ENCODE assay signal across 28 cellular contexts in the genomic region with DNA sequence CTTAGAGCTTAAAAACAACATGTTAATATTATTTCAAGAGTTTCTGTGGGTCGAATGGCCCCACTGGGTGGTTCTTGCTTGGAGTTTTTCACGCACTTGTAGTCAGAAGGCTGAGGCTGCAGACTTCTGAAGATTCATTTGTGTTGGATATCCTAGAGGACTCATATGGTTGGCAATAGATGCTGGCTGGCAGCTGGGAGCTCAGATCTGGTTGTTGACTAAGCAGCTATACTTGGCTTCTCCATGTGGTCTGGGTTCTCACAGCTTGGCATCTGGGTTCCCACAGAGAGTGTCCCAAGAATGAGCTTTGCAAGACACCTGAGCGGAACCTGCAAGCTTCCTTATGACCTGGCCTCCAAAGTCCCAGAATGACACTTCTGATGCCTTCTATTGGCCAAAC.
"Had no signal": no experiment of that assay in that cellular context is flagged by ENCODE, and none has a peak within 500 bp of the region (broad histone marks: within the 10 kb centered on the region; RNA-seq: fewer than 3 reads in every experiment).

No MANE protein-coding gene starts in this region.

- H3K36me3 ChIP-seq: ascending aorta, breast epithelium, cardiac muscle cell, colonic mucosa, gastroesophageal sphincter, heart right ventricle had no signal

- H3K27ac ChIP-seq: ascending aorta, breast epithelium, cardiac muscle cell, colonic mucosa, epithelial cell of prostate, foreskin keratinocyte, gastroesophageal sphincter, heart right ventricle had no signal

- H3K4me1 ChIP-seq: ascending aorta, breast epithelium, colonic mucosa, foreskin keratinocyte, gastroesophageal sphincter, heart right ventricle had no signal

- H3K27me3 ChIP-seq: ascending aorta, breast epithelium, cardiac muscle cell, colonic mucosa, foreskin keratinocyte, gastroesophageal sphincter, heart right ventricle had no signal

- H3K4me3 Mint-ChIP-seq: activated CD4-positive, alpha-beta memory T cell treated with anti-CD3 and anti-CD28 coated beads for 36 hours; activated CD4-positive, alpha-beta T cell treated with anti-CD3 and anti-CD28 coated beads for 36 hours; activated CD4-positive, alpha-beta T cell treated with anti-CD3 and anti-CD28 coated beads, Interleukin-2, amount 10 ng/mL, durations not matched to agents 24 days and 14 days; activated naive CD4-positive, alpha-beta T cell treated with anti-CD3 and anti-CD28 coated beads, Interleukin-2, amount 10 ng/mL, durations not matched to agents 7 days and 5 days; activated naive CD8-positive, alpha-beta T cell treated with anti-CD3 and anti-CD28 coated beads, Interleukin-2, amount 10 ng/mL, durations not matched to agents 7 days and 5 days; activated T-cell treated with anti-CD3 and anti-CD28 coated beads, Interleukin-2, amount 50 U/mL, for 24 hours; activated T-cell treated with anti-CD3 and anti-CD28 coated beads, Interleukin-2, amount 50 U/mL, for 72 hours; brain had no signal

- H3K27ac Mint-ChIP-seq: activated CD4-positive, alpha-beta memory T cell treated with anti-CD3 and anti-CD28 coated beads for 36 hours; activated CD4-positive, alpha-beta T cell treated with anti-CD3 and anti-CD28 coated beads for 36 hours; activated CD4-positive, alpha-beta T cell treated with anti-CD3 and anti-CD28 coated beads, Interleukin-2, amount 10 ng/mL, durations not matched to agents 24 days and 14 days; activated naive CD4-positive, alpha-beta T cell treated with anti-CD3 and anti-CD28 coated beads, Interleukin-2, amount 10 ng/mL, durations not matched to agents 7 days and 5 days; activated naive CD4-positive, alpha-beta T cell treated with anti-CD3 and anti-CD28 coated beads, Interleukin-2, amount 50 U/mL, for 72 hours; activated naive CD8-positive, alpha-beta T cell treated with anti-CD3 and anti-CD28 coated beads, Interleukin-2, amount 10 ng/mL, durations not matched to agents 7 days and 5 days; activated T-cell treated with anti-CD3 and anti-CD28 coated beads, Interleukin-2, amount 50 U/mL, for 24 hours; activated T-cell treated with anti-CD3 and anti-CD28 coated beads, Interleukin-2, amount 50 U/mL, for 72 hours; brain had no signal

- H3K9me3 Mint-ChIP-seq: activated CD4-positive, alpha-beta memory T cell treated with anti-CD3 and anti-CD28 coated beads for 36 hours; activated CD4-positive, alpha-beta T cell treated with anti-CD3 and anti-CD28 coated beads, Interleukin-2, amount 10 ng/mL, durations not matched to agents 24 days and 14 days; activated naive CD4-positive, alpha-beta T cell treated with anti-CD3 and anti-CD28 coated beads, Interleukin-2, amount 10 ng/mL, durations not matched to agents 7 days and 5 days; activated naive CD4-positive, alpha-beta T cell treated with anti-CD3 and anti-CD28 coated beads, Interleukin-2, amount 50 U/mL, for 72 hours; activated naive CD8-positive, alpha-beta T cell treated with anti-CD3 and anti-CD28 coated beads, Interleukin-2, amount 10 ng/mL, durations not matched to agents 7 days and 5 days; activated T-cell treated with anti-CD3 and anti-CD28 coated beads, Interleukin-2, amount 50 U/mL, for 24 hours; activated T-cell treated with anti-CD3 and anti-CD28 coated beads, Interleukin-2, amount 50 U/mL, for 72 hours had no signal

- H3K4me3 ChIP-seq: ascending aorta, breast epithelium, cardiac muscle cell, colonic mucosa, gastroesophageal sphincter, heart right ventricle had no signal

- H3K36me3 Mint-ChIP-seq: activated CD4-positive, alpha-beta memory T cell treated with anti-CD3 and anti-CD28 coated beads for 36 hours; activated naive CD4-positive, alpha-beta T cell treated with anti-CD3 and anti-CD28 coated beads, Interleukin-2, amount 10 ng/mL, durations not matched to agents 7 days and 5 days; activated naive CD4-positive, alpha-beta T cell treated with anti-CD3 and anti-CD28 coated beads, Interleukin-2, amount 50 U/mL, for 72 hours; activated naive CD8-positive, alpha-beta T cell treated with anti-CD3 and anti-CD28 coated beads, Interleukin-2, amount 10 ng/mL, durations not matched to agents 7 days and 5 days had no signal

- DNase-seq: activated CD4-positive, alpha-beta memory T cell treated with anti-CD3 and anti-CD28 coated beads for 36 hours; activated CD4-positive, alpha-beta T cell treated with anti-CD3 and anti-CD28 coated beads for 36 hours; activated CD4-positive, alpha-beta T cell treated with anti-CD3 and anti-CD28 coated beads, Interleukin-2, amount 10 ng/mL, durations not matched to agents 24 days and 14 days; activated CD4-positive, CD25-positive, alpha-beta regulatory T cell; activated CD4-positive, CD25-positive, alpha-beta regulatory T cell treated with anti-CD3 and anti-CD28 coated beads, Interleukin-2, amount 50 U/mL, for 72 hours; activated CD8-positive, alpha-beta memory T cell treated with anti-CD3 and anti-CD28 coated beads, Interleukin-2, amount 50 U/mL, for 48 hours; activated gamma-delta T cell; activated naive CD4-positive, alpha-beta T cell; activated naive CD4-positive, alpha-beta T cell treated with anti-CD3 and anti-CD28 coated beads, Interleukin-2, amount 10 ng/mL, durations not matched to agents 7 days and 5 days; activated naive CD8-positive, alpha-beta T cell treated with anti-CD3 and anti-CD28 coated beads, Interleukin-2, amount 10 ng/mL, durations not matched to agents 7 days and 5 days; activated T-cell treated with anti-CD3 and anti-CD28 coated beads for 4 hours; activated T-cell treated with anti-CD3 and anti-CD28 coated beads, Interleukin-2, amount 50 U/mL, for 24 hours; activated T-cell treated with anti-CD3 and anti-CD28 coated beads, Interleukin-2, amount 50 U/mL, for 72 hours; central memory CD4-positive, alpha-beta T cell; cerebellar nuclear complex; colonic mucosa; effector CD8-positive, alpha-beta T cell; foreskin keratinocyte; heart right ventricle; T-helper 2 cell had no signal

- H3K27me3 Mint-ChIP-seq: activated CD4-positive, alpha-beta memory T cell treated with anti-CD3 and anti-CD28 coated beads for 36 hours; activated CD4-positive, alpha-beta T cell treated with anti-CD3 and anti-CD28 coated beads for 36 hours; activated naive CD4-positive, alpha-beta T cell treated with anti-CD3 and anti-CD28 coated beads, Interleukin-2, amount 10 ng/mL, durations not matched to agents 7 days and 5 days; activated T-cell treated with anti-CD3 and anti-CD28 coated beads, Interleukin-2, amount 50 U/mL, for 24 hours; brain had no signal

- H3K4me1 Mint-ChIP-seq: activated CD4-positive, alpha-beta T cell treated with anti-CD3 and anti-CD28 coated beads for 36 hours; activated CD4-positive, alpha-beta T cell treated with anti-CD3 and anti-CD28 coated beads, Interleukin-2, amount 10 ng/mL, durations not matched to agents 24 days and 14 days; activated naive CD4-positive, alpha-beta T cell treated with anti-CD3 and anti-CD28 coated beads, Interleukin-2, amount 10 ng/mL, durations not matched to agents 7 days and 5 days; activated naive CD8-positive, alpha-beta T cell treated with anti-CD3 and anti-CD28 coated beads, Interleukin-2, amount 10 ng/mL, durations not matched to agents 7 days and 5 days had no signal

- ATAC-seq: activated CD4-positive, alpha-beta T cell treated with anti-CD3 and anti-CD28 coated beads for 36 hours; activated naive CD4-positive, alpha-beta T cell treated with anti-CD3 and anti-CD28 coated beads, Interleukin-2, amount 50 U/mL, for 72 hours; activated T-cell treated with anti-CD3 and anti-CD28 coated beads, Interleukin-2, amount 50 U/mL, for 72 hours; esophagus mucosa; foreskin keratinocyte; gastroesophageal sphincter; heart right ventricle had no signal

- H3K9me3 ChIP-seq: colonic mucosa had no signal
